Comparison of ENCODE assay signal across 8 cellular contexts in the genomic region with DNA sequence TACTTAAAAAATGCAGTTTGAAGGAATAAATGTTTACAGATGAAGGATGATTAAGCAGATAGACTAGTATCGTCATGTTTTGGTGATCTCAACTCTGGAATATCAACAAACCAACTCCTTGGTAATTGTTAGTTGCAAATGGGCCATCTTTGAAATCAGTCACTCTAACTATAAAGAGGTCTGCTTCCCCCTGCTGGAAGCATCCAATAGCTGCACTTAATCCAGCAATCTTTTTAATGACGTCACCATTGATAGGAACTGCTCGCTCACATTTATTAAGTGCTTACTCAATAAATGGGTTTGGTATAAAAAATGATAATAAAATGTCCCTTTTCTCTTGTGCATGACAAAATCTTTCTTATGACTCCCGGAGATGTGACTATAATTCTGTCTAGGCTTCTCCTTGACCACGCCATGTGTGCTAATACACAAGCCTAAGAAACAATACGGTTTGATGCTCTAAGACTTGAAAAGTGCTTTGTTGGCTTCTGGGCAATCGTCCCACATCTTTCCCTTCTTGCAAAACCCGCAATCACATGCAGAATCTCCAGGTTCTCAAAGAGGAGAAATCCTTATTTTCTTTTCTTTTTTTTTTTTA.
DNase-seq lines count a peak whose midpoint lies in the region; ATAC-seq and TF ChIP-seq lines count a peak whose summit lies in the region.

No MANE protein-coding gene starts in this region.

- H3K4me3 Mint-ChIP-seq in activated CD8-positive, alpha-beta T cell treated with anti-CD3 and anti-CD28 coated beads, Interleukin-2, amount 10 ng/mL, durations not matched to agents 7 days and 5 days = no peak overlapping the region
- H3K4me3 Mint-ChIP-seq in CD8-positive, alpha-beta T cell = no peak overlapping the region
- no peak overlapping the region for H3K4me3 Mint-ChIP-seq in CD4-positive, alpha-beta T cell

- H3K9me3 Mint-ChIP-seq in activated CD8-positive, alpha-beta T cell treated with anti-CD3 and anti-CD28 coated beads, Interleukin-2, amount 10 ng/mL, durations not matched to agents 7 days and 5 days (ENCODE audit: insufficient read depth) = no peaks in the 10 kb centered on the region
- H3K9me3 Mint-ChIP-seq in CD8-positive, alpha-beta T cell = no peaks in the 10 kb centered on the region
- H3K9me3 Mint-ChIP-seq in CD4-positive, alpha-beta T cell = no peaks in the 10 kb centered on the region

- peak; percentile 86 for DNase-seq in COLO829 (ENCODE audit: low spot score)
- peak; percentile 56 for DNase-seq in NCI-H2107 (lab: John Stamatoyannopoulos, UW)
- peak; percentile 28 for DNase-seq in activated CD8-positive, alpha-beta T cell treated with anti-CD3 and anti-CD28 coated beads, Interleukin-2, amount 10 ng/mL, durations not matched to agents 7 days and 5 days
- DNase-seq in inferior parietal cortex (ENCODE audit: extremely low spot score) = peak; percentile 40
- DNase-seq in CD8-positive, alpha-beta T cell = no peak
- no peak for DNase-seq in CD4-positive, alpha-beta T cell

- CTCF ChIA-PET in activated CD8-positive, alpha-beta T cell treated with anti-CD3 and anti-CD28 coated beads, Interleukin-2, amount 10 ng/mL, durations not matched to agents 7 days and 5 days (lab: Charles Lee) = no interaction called here
- CTCF ChIA-PET in CD8-positive, alpha-beta T cell (lab: Charles Lee) = interaction anchor here (0.6 kb wide), 1 partner anchor 265 kb away, joined by 6 read pairs; no protein-coding TSS in a partner anchor
- CTCF ChIA-PET in CD4-positive, alpha-beta T cell (lab: Charles Lee) = no interaction called here

- H3K27ac ChIP-seq in CD8-positive, alpha-beta T cell (ENCODE audit: low read depth, low read length) = no peak overlapping the region
- no peak overlapping the region for H3K27ac ChIP-seq in CD4-positive, alpha-beta T cell (ENCODE audit: low read depth, low read length)

- no peak overlapping the region for H3K27ac Mint-ChIP-seq in activated CD8-positive, alpha-beta T cell treated with anti-CD3 and anti-CD28 coated beads, Interleukin-2, amount 10 ng/mL, durations not matched to agents 7 days and 5 days
- no peak overlapping the region for H3K27ac Mint-ChIP-seq in CD8-positive, alpha-beta T cell
- H3K27ac Mint-ChIP-seq in CD4-positive, alpha-beta T cell = no peak overlapping the region

- H3K36me3 Mint-ChIP-seq in activated CD8-positive, alpha-beta T cell treated with anti-CD3 and anti-CD28 coated beads, Interleukin-2, amount 10 ng/mL, durations not matched to agents 7 days and 5 days (ENCODE audit: low read depth) = no peaks in the 10 kb centered on the region
- no peaks in the 10 kb centered on the region for H3K36me3 Mint-ChIP-seq in CD8-positive, alpha-beta T cell
- no peaks in the 10 kb centered on the region for H3K36me3 Mint-ChIP-seq in CD4-positive, alpha-beta T cell (ENCODE audit: low read depth)

- ATAC-seq in GM18868 (IDR thresholded peaks at IDR 0.05; ENCODE audit: unreplicated experiment) = peak; percentile 97
- peak; percentile 58 for ATAC-seq in HG03060 (IDR thresholded peaks at IDR 0.05; ENCODE audit: low read depth, unreplicated experiment)
- no peak for ATAC-seq in activated CD8-positive, alpha-beta T cell treated with anti-CD3 and anti-CD28 coated beads, Interleukin-2, amount 10 ng/mL, durations not matched to agents 7 days and 5 days
- ATAC-seq in CD8-positive, alpha-beta T cell = no peak
- ATAC-seq in CD4-positive, alpha-beta T cell (ENCODE audit: poor library complexity) = no peak

- intact Hi-C loops in CD8-positive, alpha-beta T cell (cut with DNase I, micrococcal nuclease) = no loop called here
- intact Hi-C loops in CD4-positive, alpha-beta T cell (cut with DNase I, micrococcal nuclease) = no loop called here

- POLR2A ChIA-PET in activated CD8-positive, alpha-beta T cell treated with anti-CD3 and anti-CD28 coated beads, Interleukin-2, amount 10 ng/mL, durations not matched to agents 7 days and 5 days (lab: Charles Lee) = no interaction called here
- POLR2A ChIA-PET in CD8-positive, alpha-beta T cell (lab: Charles Lee) = no interaction called here
- POLR2A ChIA-PET in CD4-positive, alpha-beta T cell (lab: Charles Lee) = no interaction called here

- H3K27me3 Mint-ChIP-seq in activated CD8-positive, alpha-beta T cell treated with anti-CD3 and anti-CD28 coated beads, Interleukin-2, amount 10 ng/mL, durations not matched to agents 7 days and 5 days (ENCODE audit: low read depth) = no peaks in the 10 kb centered on the region
- no peaks in the 10 kb centered on the region for H3K27me3 Mint-ChIP-seq in CD8-positive, alpha-beta T cell (ENCODE audit: low read depth)
- no peaks in the 10 kb centered on the region for H3K27me3 Mint-ChIP-seq in CD4-positive, alpha-beta T cell

- no peaks in the 10 kb centered on the region for H3K4me1 ChIP-seq in CD8-positive, alpha-beta T cell (ENCODE audit: insufficient read depth, low read length)

- no peaks in the 10 kb centered on the region for H3K36me3 ChIP-seq in CD8-positive, alpha-beta T cell (ENCODE audit: insufficient read depth, low read length)

- H3K9me3 ChIP-seq in CD8-positive, alpha-beta T cell (ENCODE audit: low read length) = no peaks in the 10 kb centered on the region
- H3K9me3 ChIP-seq in CD4-positive, alpha-beta T cell (ENCODE audit: control insufficient read depth, low read length) = no peaks in the 10 kb centered on the region

- H3K27me3 ChIP-seq in CD8-positive, alpha-beta T cell (ENCODE audit: insufficient read depth, low read length) = no peaks in the 10 kb centered on the region
- H3K27me3 ChIP-seq in CD4-positive, alpha-beta T cell (ENCODE audit: control insufficient read depth, insufficient read depth, low read length) = no peaks in the 10 kb centered on the region

- no peak for TF ChIP-seq CTCF in CD8-positive, alpha-beta T cell (IDR thresholded peaks at IDR 0.05)
- TF ChIP-seq CTCF in CD4-positive, alpha-beta T cell (IDR thresholded peaks at IDR 0.05) = no peak

- no peak overlapping the region for H3K4me3 ChIP-seq in CD8-positive, alpha-beta T cell (ENCODE audit: low read depth, low read length)

- no peaks in the 10 kb centered on the region for H3K4me1 Mint-ChIP-seq in activated CD8-positive, alpha-beta T cell treated with anti-CD3 and anti-CD28 coated beads, Interleukin-2, amount 10 ng/mL, durations not matched to agents 7 days and 5 days (ENCODE audit: low read depth)
- H3K4me1 Mint-ChIP-seq in CD8-positive, alpha-beta T cell (ENCODE audit: low read depth) = no peaks in the 10 kb centered on the region
- H3K4me1 Mint-ChIP-seq in CD4-positive, alpha-beta T cell (ENCODE audit: low read depth) = no peaks in the 10 kb centered on the region

Comparison
In these comparisons a context has a peak if more than half of its experiments do, and no peak if none do; other contexts are left out.
1. DNase-seq: peak in COLO829 (single experiment), NCI-H2107 (single experiment), activated CD8-positive, alpha-beta T cell treated with anti-CD3 and anti-CD28 coated beads, Interleukin-2, amount 10 ng/mL, durations not matched to agents 7 days and 5 days (single experiment) and inferior parietal cortex (single experiment); none in CD8-positive, alpha-beta T cell (0 of 7) and CD4-positive, alpha-beta T cell (0 of 10).
2. ATAC-seq: peak in GM18868 (single experiment) and HG03060 (single experiment); none in activated CD8-positive, alpha-beta T cell treated with anti-CD3 and anti-CD28 coated beads, Interleukin-2, amount 10 ng/mL, durations not matched to agents 7 days and 5 days (single experiment), CD8-positive, alpha-beta T cell (single experiment) and CD4-positive, alpha-beta T cell (single experiment).